ENCODE assay signal across 7 cellular contexts in genomic region chrX:135345328-135345645, GRCh38. TPM values are rescaled to one million over a fixed set of nuclear protein-coding genes. Genes with fewer than 3 reads are reported as not detected.
A peak's percentile ranks its signal among the peaks of the same experiment; 100 is the strongest.
DNase-seq lines count a peak whose midpoint lies in the region; ATAC-seq and TF ChIP-seq lines count a peak whose summit lies in the region.

No MANE protein-coding gene starts in this region.

- H2AFZ ChIP-seq in GM23338 (peak overlapping the region; percentile 72; the same call in 1 of the 2 replicates), OCI-LY3 (ENCODE audit: low read depth, low read length) (peak overlapping the region; percentile 35; the same call in 1 of the 2 replicates)

- DNase-seq in GM23338 (ENCODE audit: low spot score) (no peak), uterus (peak; percentile 32 to 47), GOT3 (lab: John Stamatoyannopoulos, UW) (no peak)

- peak overlapping the region; percentile 83 for H3K4me3 ChIP-seq in GM23338
- peak overlapping the region; percentile 97 for H3K4me3 ChIP-seq in OCI-LY3 (ENCODE audit: low read length)
- H3K4me3 ChIP-seq in duodenal mucosa (ENCODE audit: low read depth in 1 of 2, low read length in 2 of 2), result peak overlapping the region; percentile 83 to 86
- H3K4me3 ChIP-seq in mononuclear cell (ENCODE audit: low read length), result peak overlapping the region; percentile 75
- H3K4me3 ChIP-seq in uterus, result peak overlapping the region; percentile 62 to 76

- peaks cover 26% of the 10 kb centered on the region; the same call in 2 of the 3 replicates for H3K4me1 Mint-ChIP-seq in GM23338

- peaks cover 8% of the 10 kb centered on the region for H3K27me3 Mint-ChIP-seq in GM23338 (ENCODE audit: insufficient read depth, low read depth, poor library complexity)

- no peaks in the 10 kb centered on the region for H3K36me3 ChIP-seq in GM23338 (ENCODE audit: insufficient read depth)
- no peaks in the 10 kb centered on the region for H3K36me3 ChIP-seq in OCI-LY3 (replicated peaks; ENCODE audit: low read depth, low read length)
- H3K36me3 ChIP-seq in duodenal mucosa (ENCODE audit: control insufficient read depth in 1 of 2, insufficient read depth in 2 of 2, low read length in 2 of 2), result no peaks in the 10 kb centered on the region
- no peaks in the 10 kb centered on the region for H3K36me3 ChIP-seq in uterus

- TF ChIP-seq CTCF in GM23338 (conservative IDR thresholded peaks at IDR 0.05; ENCODE audit: low read depth in 2 of 2), result no peak
- TF ChIP-seq CTCF in OCI-LY3 (IDR thresholded peaks at IDR 0.05; ENCODE audit: low read depth, low read length), result no peak
- TF ChIP-seq CTCF in uterus (IDR thresholded peaks at IDR 0.05), result no peak

- H3F3A ChIP-seq in GM23338 (replicated peaks; ENCODE audit: low read depth), result no peaks in the 10 kb centered on the region

- H3K36me3 Mint-ChIP-seq in GM23338 (ENCODE audit: low read depth), result peaks cover 8% of the 10 kb centered on the region

- no peaks in the 10 kb centered on the region for H3K9me2 ChIP-seq in GM23338 (ENCODE audit: insufficient read depth)

- no peak for ATAC-seq in GM23338
- ATAC-seq in HG02588 (IDR thresholded peaks at IDR 0.05; ENCODE audit: unreplicated experiment), result no peak

- H3K27ac ChIP-seq in GM23338 (ENCODE audit: low read depth) (no peak overlapping the region), OCI-LY3 (ENCODE audit: low read length) (no peak overlapping the region), duodenal mucosa (ENCODE audit: low read depth, low read length) (peak overlapping the region; percentile 32), uterus (peak overlapping the region; percentile 93 to 95)

- H3K9me3 ChIP-seq in OCI-LY3 (ENCODE audit: insufficient read depth, low read length) (no peaks in the 10 kb centered on the region), duodenal mucosa (ENCODE audit: control insufficient read depth in 1 of 2, low read length in 2 of 2) (no peaks in the 10 kb centered on the region), mononuclear cell (ENCODE audit: low read depth, low read length) (no peaks in the 10 kb centered on the region), uterus (no peaks in the 10 kb centered on the region)

- intact Hi-C loops in uterus (cut with DNase I; ENCODE audit: low total_unique reads), result no loop called here

- H4K20me1 ChIP-seq in GM23338 (replicated peaks; ENCODE audit: insufficient read depth) (no peaks in the 10 kb centered on the region), OCI-LY3 (ENCODE audit: insufficient read depth, low read length) (peaks cover 6% of the 10 kb centered on the region; the same call in 1 of the 2 replicates)

- H3K27me3 ChIP-seq in GM23338 (ENCODE audit: insufficient read depth) (no peaks in the 10 kb centered on the region), OCI-LY3 (ENCODE audit: low read depth, low read length) (no peaks in the 10 kb centered on the region), duodenal mucosa (ENCODE audit: control insufficient read depth in 1 of 2, insufficient read depth in 2 of 2, low read length in 2 of 2) (no peaks in the 10 kb centered on the region), mononuclear cell (ENCODE audit: insufficient read depth, low read length) (no peaks in the 10 kb centered on the region), uterus (no peaks in the 10 kb centered on the region)

- H3K4me2 ChIP-seq in GM23338, result peak overlapping the region; percentile 91
- peak overlapping the region; percentile 82 for H3K4me2 ChIP-seq in OCI-LY3 (ENCODE audit: low read length)

- H3K9ac ChIP-seq in OCI-LY3 (ENCODE audit: low read length), result peak overlapping the region; percentile 95
- peak overlapping the region; percentile 51 to 83 for H3K9ac ChIP-seq in duodenal mucosa (ENCODE audit: low read depth in 1 of 2, low read length in 2 of 2)

- H3K4me1 ChIP-seq in GM23338 (ENCODE audit: insufficient read depth) (peaks cover 7% of the 10 kb centered on the region; the same call in 1 of the 2 replicates), OCI-LY3 (ENCODE audit: low read length) (peaks cover 18% of the 10 kb centered on the region), duodenal mucosa (ENCODE audit: control insufficient read depth in 1 of 2, insufficient read depth in 2 of 2, low read length in 2 of 2) (peaks cover 21 to 27% of the 10 kb centered on the region in 2 donors), mononuclear cell (ENCODE audit: insufficient read depth, low read length) (peaks cover 52% of the 10 kb centered on the region), uterus (no peaks in the 10 kb centered on the region)

- H3K9me3 Mint-ChIP-seq in GM23338, result no peaks in the 10 kb centered on the region

- peak overlapping the region; percentile 87 for H3K4me3 Mint-ChIP-seq in GM23338

- TF ChIP-seq POLR2A in uterus (IDR thresholded peaks at IDR 0.05), result no peak

- H3K79me2 ChIP-seq in GM23338 (replicated peaks; ENCODE audit: insufficient read depth) (peaks cover 19% of the 10 kb centered on the region), OCI-LY3 (ENCODE audit: low read length) (peaks cover 21% of the 10 kb centered on the region)

- H3K27ac Mint-ChIP-seq in GM23338, result 0 out of 2 replicates have a peak overlapping the region, but pooled peaks have one; percentile 44

TF ChIP-seq in GM23338, 12 proteins besides CTCF, POLR2A, EP300 and RAD21:
- TF ChIP-seq EZH2phosphoT487 (IDR thresholded peaks at IDR 0.05; ENCODE audit: unreplicated experiment) (no peak), POLR2AphosphoS5 (IDR thresholded peaks at IDR 0.05; ENCODE audit: low read depth) (no peak), STAT1 (IDR thresholded peaks at IDR 0.05; ENCODE audit: unreplicated experiment) (no peak)

RNA-seq across cellular contexts. Expression of gene ZNF449, which starts 0.7 kb away (rescaled TPM):
- 5.4 and 9.1 TPM in 2 replicates for total RNA-seq in GM23338 (2014; rRNA removed; shearing (Covaris generic))
- 3.2 and 4.8 TPM in 2 replicates for polyA plus RNA-seq in GM23338 (2016; fragmentation: Nextera tagmentation; extraction: Ambion mirVana)
- 2.2 TPM for total RNA-seq in mononuclear cell
- total RNA-seq in uterus, result 10 to 100 TPM in 2 of 4 donors, 1 to 10 TPM in 2; 6.9 to 29.3 (median 10.4) TPM

RNA-seq across cellular contexts. Expression of gene ZNF75D, which starts 1.4 kb away (rescaled TPM):
- total RNA-seq in GM23338 (2014; rRNA removed; shearing (Covaris generic)), result 5.8 and 6.6 TPM in 2 replicates
- polyA plus RNA-seq in GM23338 (2016; fragmentation: Nextera tagmentation; extraction: Ambion mirVana), result 2.2 and 2.9 TPM in 2 replicates
- 6.0 TPM for total RNA-seq in mononuclear cell
- total RNA-seq in uterus, result 10 to 100 TPM in 2 of 4 donors, 1 to 10 TPM in 2; 3.8 to 19.4 (median 10.5) TPM

RNA-seq across cellular contexts. Expression of gene ETDC, which starts 36.0 kb away (rescaled TPM):
- not detected in 2 replicates for total RNA-seq in GM23338 (2014; rRNA removed; shearing (Covaris generic))
- polyA plus RNA-seq in GM23338 (2016; fragmentation: Nextera tagmentation; extraction: Ambion mirVana), result not detected in 2 replicates
- total RNA-seq in mononuclear cell, result not detected
- not detected for total RNA-seq in uterus

Comparison
In these comparisons a context has a peak if more than half of its experiments do, and no peak if none do; other contexts are left out.
1. DNase-seq: peak in uterus (2 of 2); none in GM23338 (single experiment) and GOT3 (single experiment).
2. H3K27ac ChIP-seq: peak in duodenal mucosa (single experiment) and uterus (2 of 2); none in GM23338 (single experiment) and OCI-LY3 (single experiment).
3. Peak in every context shown above with its lines, with median percentiles within 50 percentile points of each other: H3K4me3 ChIP-seq.